1 cellular context compared by ENCODE assay signal in genomic region chr20:19079536-19080299, GRCh38.
TF ChIP-seq lines count a peak whose summit lies in the region.

No MANE protein-coding gene starts in this region.

TF ChIP-seq in WTC11, 78 proteins besides CTCF, POLR2A, EP300 and RAD21 (continued from another document):
- TF ChIP-seq, protein P1, sequence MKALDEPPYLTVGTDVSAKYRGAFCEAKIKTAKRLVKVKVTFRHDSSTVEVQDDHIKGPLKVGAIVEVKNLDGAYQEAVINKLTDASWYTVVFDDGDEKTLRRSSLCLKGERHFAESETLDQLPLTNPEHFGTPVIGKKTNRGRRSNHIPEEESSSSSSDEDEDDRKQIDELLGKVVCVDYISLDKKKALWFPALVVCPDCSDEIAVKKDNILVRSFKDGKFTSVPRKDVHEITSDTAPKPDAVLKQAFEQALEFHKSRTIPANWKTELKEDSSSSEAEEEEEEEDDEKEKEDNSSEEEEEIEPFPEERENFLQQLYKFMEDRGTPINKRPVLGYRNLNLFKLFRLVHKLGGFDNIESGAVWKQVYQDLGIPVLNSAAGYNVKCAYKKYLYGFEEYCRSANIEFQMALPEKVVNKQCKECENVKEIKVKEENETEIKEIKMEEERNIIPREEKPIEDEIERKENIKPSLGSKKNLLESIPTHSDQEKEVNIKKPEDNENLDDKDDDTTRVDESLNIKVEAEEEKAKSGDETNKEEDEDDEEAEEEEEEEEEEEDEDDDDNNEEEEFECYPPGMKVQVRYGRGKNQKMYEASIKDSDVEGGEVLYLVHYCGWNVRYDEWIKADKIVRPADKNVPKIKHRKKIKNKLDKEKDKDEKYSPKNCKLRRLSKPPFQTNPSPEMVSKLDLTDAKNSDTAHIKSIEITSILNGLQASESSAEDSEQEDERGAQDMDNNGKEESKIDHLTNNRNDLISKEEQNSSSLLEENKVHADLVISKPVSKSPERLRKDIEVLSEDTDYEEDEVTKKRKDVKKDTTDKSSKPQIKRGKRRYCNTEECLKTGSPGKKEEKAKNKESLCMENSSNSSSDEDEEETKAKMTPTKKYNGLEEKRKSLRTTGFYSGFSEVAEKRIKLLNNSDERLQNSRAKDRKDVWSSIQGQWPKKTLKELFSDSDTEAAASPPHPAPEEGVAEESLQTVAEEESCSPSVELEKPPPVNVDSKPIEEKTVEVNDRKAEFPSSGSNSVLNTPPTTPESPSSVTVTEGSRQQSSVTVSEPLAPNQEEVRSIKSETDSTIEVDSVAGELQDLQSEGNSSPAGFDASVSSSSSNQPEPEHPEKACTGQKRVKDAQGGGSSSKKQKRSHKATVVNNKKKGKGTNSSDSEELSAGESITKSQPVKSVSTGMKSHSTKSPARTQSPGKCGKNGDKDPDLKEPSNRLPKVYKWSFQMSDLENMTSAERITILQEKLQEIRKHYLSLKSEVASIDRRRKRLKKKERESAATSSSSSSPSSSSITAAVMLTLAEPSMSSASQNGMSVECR (CRISPR knock-in tag; IDR thresholded peaks at IDR 0.05; ENCODE audit: borderline replicate concordance): no peak
- TF ChIP-seq CREB1 (CRISPR knock-in tag; IDR thresholded peaks at IDR 0.05) (no peak), RORB (CRISPR knock-in tag; IDR thresholded peaks at IDR 0.05) (no peak)
- TF ChIP-seq, protein P2, sequence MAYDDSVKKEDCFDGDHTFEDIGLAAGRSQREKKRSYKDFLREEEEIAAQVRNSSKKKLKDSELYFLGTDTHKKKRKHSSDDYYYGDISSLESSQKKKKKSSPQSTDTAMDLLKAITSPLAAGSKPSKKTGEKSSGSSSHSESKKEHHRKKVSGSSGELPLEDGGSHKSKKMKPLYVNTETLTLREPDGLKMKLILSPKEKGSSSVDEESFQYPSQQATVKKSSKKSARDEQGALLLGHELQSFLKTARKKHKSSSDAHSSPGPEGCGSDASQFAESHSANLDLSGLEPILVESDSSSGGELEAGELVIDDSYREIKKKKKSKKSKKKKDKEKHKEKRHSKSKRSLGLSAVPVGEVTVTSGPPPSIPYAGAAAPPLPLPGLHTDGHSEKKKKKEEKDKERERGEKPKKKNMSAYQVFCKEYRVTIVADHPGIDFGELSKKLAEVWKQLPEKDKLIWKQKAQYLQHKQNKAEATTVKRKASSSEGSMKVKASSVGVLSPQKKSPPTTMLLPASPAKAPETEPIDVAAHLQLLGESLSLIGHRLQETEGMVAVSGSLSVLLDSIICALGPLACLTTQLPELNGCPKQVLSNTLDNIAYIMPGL (CRISPR knock-in tag; IDR thresholded peaks at IDR 0.05): no peak
